ENCODE assay signal across 30 cellular contexts in the genomic region with DNA sequence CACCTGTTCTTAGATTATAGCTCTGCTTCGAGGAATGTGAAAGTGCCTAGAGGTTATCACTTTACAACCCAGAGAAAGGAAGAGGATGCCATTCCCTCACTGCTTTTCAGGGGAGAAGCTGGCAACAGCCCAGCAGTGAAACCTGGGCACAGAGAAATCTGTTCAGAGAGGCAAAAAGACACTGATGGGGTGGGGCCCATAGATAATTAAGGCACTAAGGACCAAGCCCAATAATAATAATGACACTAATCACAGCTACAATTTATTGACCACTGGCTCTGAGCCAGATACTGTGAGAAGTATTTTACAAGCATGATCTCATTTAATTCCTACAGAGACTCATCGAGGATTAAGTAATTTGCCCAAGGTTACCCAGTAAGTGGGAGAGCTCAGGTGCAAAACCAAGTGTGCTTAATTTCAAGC.
DNase-seq lines count a peak whose midpoint lies in the region; ATAC-seq and TF ChIP-seq lines count a peak whose summit lies in the region.
"Had no signal": no experiment of that assay in that cellular context is flagged by ENCODE, and none has a peak within 500 bp of the region (broad histone marks: within the 10 kb centered on the region; RNA-seq: fewer than 3 reads in every experiment).

No MANE protein-coding gene starts in this region.

- H4K5ac ChIP-seq in H9 (ENCODE audit: insufficient read length, low read depth, low read length): no peak overlapping the region

- no peak for TF ChIP-seq CTCF in RWPE2 (IDR thresholded peaks at IDR 0.05; ENCODE audit: poor library complexity, severe bottlenecking)
- TF ChIP-seq CTCF in mucosa of descending colon (IDR thresholded peaks at IDR 0.05): no peak
- no peak for TF ChIP-seq CTCF in H9 (conservative IDR thresholded peaks at IDR 0.05)

- no peak overlapping the region for H3K9ac ChIP-seq in H9 (ENCODE audit: extremely low read depth, insufficient read length, low read length)
- H3K9ac ChIP-seq: SK-N-SH had no signal

- H3K4me3 ChIP-seq in RWPE2 (ENCODE audit: severe bottlenecking): no peak overlapping the region
- H3K4me3 ChIP-seq in mucosa of descending colon: no peak overlapping the region
- H3K4me3 ChIP-seq: adrenal gland, gastrocnemius medialis, lower lobe of right lung, testis, uterus had no signal

- H4K8ac ChIP-seq in H9 (replicated peaks; ENCODE audit: insufficient read length, low read depth, low read length): no peak overlapping the region

- H3K56ac ChIP-seq in H9 (ENCODE audit: insufficient read length, low read depth, low read length): no peak overlapping the region

- peaks cover 3% of the 10 kb centered on the region for H3K4me1 ChIP-seq in RWPE2 (ENCODE audit: insufficient read depth, poor library complexity, severe bottlenecking)
- peaks cover 7% of the 10 kb centered on the region for H3K4me1 ChIP-seq in mucosa of descending colon (ENCODE audit: low read depth)
- H3K4me1 ChIP-seq in H9 (ENCODE audit: insufficient read depth, low read length): no peaks in the 10 kb centered on the region
- H3K4me1 ChIP-seq: adrenal gland, BE2C, gastrocnemius medialis, testis had no signal

- no peak overlapping the region for H3K14ac ChIP-seq in H9 (ENCODE audit: insufficient read depth, low read length)

- no peaks in the 10 kb centered on the region for H3K27me3 Mint-ChIP-seq in H9 (ENCODE audit: low read depth)
- H3K27me3 Mint-ChIP-seq: brain had no signal

- DNase-seq in COR-L47 (lab: John Stamatoyannopoulos, UW) (peak; percentile 2), M059J (ENCODE audit: low read depth) (peak; percentile 54), RWPE2 (ENCODE audit: low spot score) (no peak), mucosa of descending colon (peak; percentile 36 to 52 (median 50)), H9 (no peak), NOMO-1 treated with DMSO at 0.1 percent for 48 hours (lab: John Stamatoyannopoulos, UW; ENCODE audit: unreplicated experiment) (no peak)
- DNase-seq: ACHN; activated CD4-positive, alpha-beta T cell treated with anti-CD3 and anti-CD28 coated beads, Interleukin-2, amount 50 U/mL, for 48 hours; activated naive CD4-positive, alpha-beta T cell treated with anti-CD3 and anti-CD28 coated beads for 36 hours; adrenal gland; BE2C; CD8-positive, alpha-beta T cell; EL; gastrocnemius medialis; GOT3; kidney glomerular epithelial cell; lower lobe of right lung; NCI-H1048; NCI-H187 treated with DMSO at 0.1 percent for 48 hours; NCI-H774; nephron progenitor cell; OCI-M1; SK-N-SH; stimulated activated naive CD4-positive, alpha-beta T cell; testis; uterus had no signal

- intact Hi-C loops in mucosa of descending colon (cut with DNase I, micrococcal nuclease): no loop called here

- no peak overlapping the region for H3K27ac ChIP-seq in RWPE2 (ENCODE audit: poor library complexity, severe bottlenecking)
- no peak overlapping the region for H3K27ac ChIP-seq in H9 (ENCODE audit: insufficient read length, low read depth, low read length)
- H3K27ac ChIP-seq: adrenal gland, gastrocnemius medialis, lower lobe of right lung, testis, uterus had no signal

- no peak overlapping the region for H2BK20ac ChIP-seq in H9 (ENCODE audit: low read depth, low read length, poor library complexity, severe bottlenecking)

- H3K9me3 Mint-ChIP-seq in H9: peaks cover 0 to 4% of the 10 kb centered on the region in 2 experiments; a peak in 2 of 5 replicates
- H3K9me3 Mint-ChIP-seq: activated naive CD4-positive, alpha-beta T cell treated with anti-CD3 and anti-CD28 coated beads for 36 hours; brain; CD8-positive, alpha-beta T cell had no signal

- H3K9me3 ChIP-seq in RWPE2 (ENCODE audit: severe bottlenecking) (no peaks in the 10 kb centered on the region), mucosa of descending colon (no peaks in the 10 kb centered on the region), H9 (ENCODE audit: control insufficient read depth, low read depth, low read length) (no peaks in the 10 kb centered on the region)
- H3K9me3 ChIP-seq: adrenal gland, BE2C, gastrocnemius medialis, lower lobe of right lung, SK-N-SH, testis, uterus had no signal

- H2BK15ac ChIP-seq in H9 (ENCODE audit: low read depth, low read length): no peak overlapping the region

- H2BK5ac ChIP-seq in H9 (ENCODE audit: insufficient read length, low read length): no peak overlapping the region

- no peaks in the 10 kb centered on the region for H4K20me1 ChIP-seq in H9 (ENCODE audit: control insufficient read depth, insufficient read depth, insufficient read length)

- H2BK12ac ChIP-seq in H9 (ENCODE audit: insufficient read length, low read depth, low read length): no peak overlapping the region

- no peak overlapping the region for H3K4me2 ChIP-seq in H9 (ENCODE audit: insufficient read depth, insufficient read length, low read length)
- H3K4me2 ChIP-seq: SK-N-SH had no signal

- ATAC-seq in RWPE2 (ENCODE audit: low read depth) (peak; percentile 52), mucosa of descending colon (peak; percentile 76), GM18867 (IDR thresholded peaks at IDR 0.05; ENCODE audit: unreplicated experiment) (no peak)
- ATAC-seq: CD8-positive, alpha-beta T cell; gastrocnemius medialis; lower lobe of right lung had no signal

- no peak overlapping the region for H3K4me3 Mint-ChIP-seq in H9
- H3K4me3 Mint-ChIP-seq: activated naive CD4-positive, alpha-beta T cell treated with anti-CD3 and anti-CD28 coated beads for 36 hours; brain; CD8-positive, alpha-beta T cell; IgD-negative memory B cell; nephron progenitor cell; T-helper 1 cell treated with Interleukin-12 subunit alpha and Interleukin-12 subunit beta and Interleukin-4 antibody, amounts not matched to agents 30 μg/mL and 1 μg/mL, for 36 hours had no signal

- no peaks in the 10 kb centered on the region for H3K79me1 ChIP-seq in H9 (ENCODE audit: insufficient read depth, low read depth, low read length, poor library complexity, severe bottlenecking)

- H3K4me1 Mint-ChIP-seq in H9: peaks cover 2 to 3% of the 10 kb centered on the region in 2 experiments; a peak in 3 of 4 replicates
- H3K4me1 Mint-ChIP-seq: brain, nephron progenitor cell had no signal

- no peak overlapping the region for H3K18ac ChIP-seq in H9 (ENCODE audit: insufficient read length, low read depth, low read length)

- no peak overlapping the region for H3K23ac ChIP-seq in H9 (ENCODE audit: insufficient read length, low read depth, low read length)

- H2AK5ac ChIP-seq in H9 (ENCODE audit: insufficient read length, low read length): no peak overlapping the region

- H3T11ph ChIP-seq in H9 (ENCODE audit: low read length): no peak overlapping the region

- WGBS in H9 (ENCODE audit: extremely low coverage, insufficient read length, low lambda C conversion rate): no CpG with 5 or more reads among the region's 2 CpGs

- no peaks in the 10 kb centered on the region for H3K23me2 ChIP-seq in H9 (ENCODE audit: insufficient read length, low read depth, low read length, poor library complexity, severe bottlenecking)

- no peaks in the 10 kb centered on the region for H3K79me2 ChIP-seq in H9 (ENCODE audit: insufficient read depth, low read length)

- no peak overlapping the region for H2AFZ ChIP-seq in H9 (ENCODE audit: low read length)

- no peak overlapping the region for H3K4ac ChIP-seq in H9 (ENCODE audit: low read depth, low read length)

- no peak overlapping the region for H4K91ac ChIP-seq in H9 (ENCODE audit: insufficient read length, low read depth, low read length)

- H3K27me3 ChIP-seq in RWPE2 (ENCODE audit: insufficient read depth, poor library complexity, severe bottlenecking) (no peaks in the 10 kb centered on the region), H9 (ENCODE audit: insufficient read depth, low read length) (no peaks in the 10 kb centered on the region)
- H3K27me3 ChIP-seq: adrenal gland, BE2C, gastrocnemius medialis, testis, uterus had no signal

- H3K36me3 ChIP-seq in RWPE2 (ENCODE audit: low read depth) (no peaks in the 10 kb centered on the region), mucosa of descending colon (ENCODE audit: low read depth) (no peaks in the 10 kb centered on the region)
- H3K36me3 ChIP-seq: adrenal gland, BE2C, gastrocnemius medialis, lower lobe of right lung, uterus had no signal

- H3K36me3 Mint-ChIP-seq in H9 (ENCODE audit: insufficient read depth in 1 of 3, low read depth in 3 of 3): no peaks in the 10 kb centered on the region
- H3K36me3 Mint-ChIP-seq: brain; CD8-positive, alpha-beta T cell had no signal

- no peak overlapping the region for H2BK120ac ChIP-seq in H9 (ENCODE audit: low read depth, low read length, poor library complexity, severe bottlenecking)

- no peak overlapping the region for H3K27ac Mint-ChIP-seq in H9
- H3K27ac Mint-ChIP-seq: activated naive CD4-positive, alpha-beta T cell treated with anti-CD3 and anti-CD28 coated beads for 36 hours; brain; CD8-positive, alpha-beta T cell; IgD-negative memory B cell; nephron progenitor cell; T-helper 1 cell treated with Interleukin-12 subunit alpha and Interleukin-12 subunit beta and Interleukin-4 antibody, amounts not matched to agents 30 μg/mL and 1 μg/mL, for 36 hours had no signal

Comparison
In these comparisons a context has a peak if more than half of its experiments do, and no peak if none do; other contexts are left out.
1. DNase-seq: peak in COR-L47 (single experiment), M059J (single experiment) and mucosa of descending colon (3 of 3); none in RWPE2 (single experiment), H9 (single experiment) and NOMO-1 treated with DMSO at 0.1 percent for 48 hours (single experiment).